11 cellular contexts compared by ENCODE assay signal in the genomic region with DNA sequence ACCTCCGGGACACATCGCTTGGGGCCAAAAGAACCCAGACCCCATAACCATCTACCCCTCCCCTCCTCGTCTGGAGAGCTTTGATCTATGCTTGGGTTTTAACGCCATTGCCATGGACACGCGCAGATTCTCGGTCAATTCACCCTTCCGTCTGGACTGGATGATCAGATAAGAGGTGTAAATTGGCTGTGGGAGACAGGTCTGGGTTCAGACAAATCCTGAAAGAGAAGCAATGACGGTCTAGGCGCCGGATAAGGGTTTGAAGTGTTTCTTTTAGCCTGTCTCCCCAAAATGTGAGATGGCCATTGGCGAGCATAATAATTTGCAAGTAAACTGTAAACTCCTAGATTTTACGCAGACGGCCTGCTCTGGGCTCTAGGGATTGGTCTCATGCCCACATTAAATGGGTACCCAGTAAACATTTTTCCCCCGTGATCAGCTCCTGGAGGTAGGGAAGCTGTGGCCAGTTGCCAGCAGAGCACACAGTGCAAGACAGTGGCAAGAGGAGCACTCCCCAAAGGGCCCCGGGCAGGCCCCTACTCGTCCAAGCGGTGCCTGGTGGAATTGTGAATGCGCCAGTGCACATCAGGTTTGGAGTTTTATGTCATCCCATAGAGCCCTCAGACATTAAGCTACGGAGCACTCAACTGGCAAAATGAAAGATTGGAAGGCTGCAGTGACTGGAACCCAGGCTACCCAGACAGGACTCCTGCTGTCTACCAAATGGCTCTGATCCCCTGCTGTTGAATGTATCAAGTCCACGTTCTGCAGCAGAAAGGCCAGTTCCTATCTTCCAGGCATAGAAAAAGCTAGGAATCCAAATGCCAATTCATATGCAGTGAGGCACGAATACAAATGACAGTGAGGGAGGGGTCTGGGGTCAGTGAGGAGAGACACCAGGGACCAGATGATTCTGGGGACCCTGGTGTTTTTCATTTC. TPM values are rescaled to one million over a fixed set of nuclear protein-coding genes. Genes with fewer than 3 reads are reported as not detected.
A peak's percentile ranks its signal among the peaks of the same experiment; 100 is the strongest.
DNase-seq lines count a peak whose midpoint lies in the region; ATAC-seq, FAIRE-seq and TF ChIP-seq lines count a peak whose summit lies in the region.
"Had no signal": no experiment of that assay in that cellular context is flagged by ENCODE, and none has a peak within 500 bp of the region (broad histone marks: within the 10 kb centered on the region; RNA-seq: fewer than 3 reads in every experiment).

No MANE protein-coding gene starts in this region.

- peaks cover 22% of the 10 kb centered on the region for H3K4me1 Mint-ChIP-seq in T-helper 1 cell treated with Interleukin-12 subunit alpha and Interleukin-12 subunit beta and Interleukin-4 antibody, amounts not matched to agents 30 μg/mL and 1 μg/mL, for 36 hours (ENCODE audit: low read depth)

- H3K4me3 Mint-ChIP-seq in T-helper 1 cell treated with Interleukin-12 subunit alpha and Interleukin-12 subunit beta and Interleukin-4 antibody, amounts not matched to agents 30 μg/mL and 1 μg/mL, for 36 hours: peak overlapping the region; percentile 50

- intact Hi-C loops in adrenal gland (cut with DNase I): loop anchor here in 1 of 2 donors (10.0 kb wide), 1 partner anchor 812 kb away; no protein-coding TSS in a partner anchor

- H3K4me3 ChIP-seq in adrenal gland (peak overlapping the region in 1 of 4 donors; percentile 84), iPS-20b (ENCODE audit: low read length) (peak overlapping the region; percentile 81), stomach smooth muscle (ENCODE audit: low read length in 2 of 2) (peak overlapping the region; percentile 74 to 97)
- H3K4me3 ChIP-seq: MG63 had no signal

- no peaks in the 10 kb centered on the region for H3K9me3 ChIP-seq in adrenal gland (replicated peaks in 1 of 3)
- no peaks in the 10 kb centered on the region for H3K9me3 ChIP-seq in iPS-20b (ENCODE audit: insufficient read depth, low read depth, low read length)
- no peaks in the 10 kb centered on the region for H3K9me3 ChIP-seq in stomach smooth muscle (ENCODE audit: control insufficient read depth in 2 of 2, low read length in 2 of 2)
- H3K9me3 ChIP-seq: MG63 had no signal

- H3K27me3 Mint-ChIP-seq in T-helper 1 cell treated with Interleukin-12 subunit alpha and Interleukin-12 subunit beta and Interleukin-4 antibody, amounts not matched to agents 30 μg/mL and 1 μg/mL, for 36 hours (ENCODE audit: low read depth): peaks cover 76% of the 10 kb centered on the region

- 71 to 78% (median 77%) methylated on average over 22 of the region's 22 CpGs for WGBS in adrenal gland, 4 donors

- FAIRE-seq in HTR-8/SVneo (lab: Jason Lieb, UNC): no peak

- H3K9me3 Mint-ChIP-seq in T-helper 1 cell treated with Interleukin-12 subunit alpha and Interleukin-12 subunit beta and Interleukin-4 antibody, amounts not matched to agents 30 μg/mL and 1 μg/mL, for 36 hours: no peaks in the 10 kb centered on the region

- no peaks in the 10 kb centered on the region for H3K36me3 ChIP-seq in adrenal gland (replicated peaks in 1 of 2)
- H3K36me3 ChIP-seq in iPS-20b (ENCODE audit: insufficient read depth, low read depth, low read length): no peaks in the 10 kb centered on the region
- peaks cover 5 to 9% of the 10 kb centered on the region in 2 donors for H3K36me3 ChIP-seq in stomach smooth muscle (ENCODE audit: control insufficient read depth in 2 of 2, insufficient read depth in 2 of 2, low read length in 2 of 2)
- H3K36me3 ChIP-seq: MG63 had no signal

- DNase-seq in T-helper 1 cell: no peak
- no peak for DNase-seq in adrenal gland
- no peak for DNase-seq in HTR-8/SVneo (ENCODE audit: insufficient read length, low spot score)
- DNase-seq: ACHN, foreskin fibroblast, MG63 had no signal

- no peaks in the 10 kb centered on the region for H3K36me3 Mint-ChIP-seq in T-helper 1 cell treated with Interleukin-12 subunit alpha and Interleukin-12 subunit beta and Interleukin-4 antibody, amounts not matched to agents 30 μg/mL and 1 μg/mL, for 36 hours (ENCODE audit: low read depth)

- H3K4me1 ChIP-seq in adrenal gland (replicated peaks in 1 of 2): peaks cover 33 to 61% of the 10 kb centered on the region in 2 donors
- H3K4me1 ChIP-seq in iPS-20b (ENCODE audit: insufficient read depth, low read length): peaks cover 18% of the 10 kb centered on the region
- H3K4me1 ChIP-seq in stomach smooth muscle (ENCODE audit: control insufficient read depth, insufficient read depth, low read length): peaks cover 43% of the 10 kb centered on the region

- H3K9ac ChIP-seq in iPS-20b (ENCODE audit: low read depth, low read length) (peak overlapping the region; percentile 28; the same call in 1 of the 2 replicates), stomach smooth muscle (ENCODE audit: low read length in 2 of 2) (peak overlapping the region; percentile 90 to 93)

- H3K27ac ChIP-seq in adrenal gland: peak overlapping the region in 3 of 5 donors; percentile 81 to 93 (median 88)
- H3K27ac ChIP-seq in iPS-20b (ENCODE audit: low read length): no peak overlapping the region
- H3K27ac ChIP-seq in stomach smooth muscle (ENCODE audit: low read length): peak overlapping the region; percentile 85

- TF ChIP-seq CTCF in adrenal gland (IDR thresholded peaks at IDR 0.05): no peak

- H3K27me3 ChIP-seq in adrenal gland: no peaks in the 10 kb centered on the region
- H3K27me3 ChIP-seq in iPS-20b (ENCODE audit: insufficient read depth, low read length): peaks cover 61% of the 10 kb centered on the region
- H3K27me3 ChIP-seq in stomach smooth muscle (ENCODE audit: control insufficient read depth in 1 of 2, insufficient read depth in 2 of 2, low read length in 2 of 2): no peaks in the 10 kb centered on the region

- TF ChIP-seq POLR2A in adrenal gland (IDR thresholded peaks at IDR 0.05): no peak

- H3K27ac Mint-ChIP-seq in T-helper 1 cell treated with Interleukin-12 subunit alpha and Interleukin-12 subunit beta and Interleukin-4 antibody, amounts not matched to agents 30 μg/mL and 1 μg/mL, for 36 hours: no peak overlapping the region

- ATAC-seq in HG02884 (IDR thresholded peaks at IDR 0.05; ENCODE audit: unreplicated experiment) (no peak), GM21786 (IDR thresholded peaks at IDR 0.05; ENCODE audit: unreplicated experiment) (no peak)

RNA-seq across cellular contexts. Expression of a gene that starts 5.0 kb away (rescaled TPM):
- 100 to 1,000 TPM in 5 of 8 donors, 10 to 100 TPM in 3; 58.9 to 205 (median 120) TPM for total RNA-seq in adrenal gland
- 10 to 100 TPM; 27.6 to 42.2 (median 32.5) TPM for polyA plus RNA-seq in adrenal gland
